Comparison of ENCODE assay signal across 20 cellular contexts in the genomic region with DNA sequence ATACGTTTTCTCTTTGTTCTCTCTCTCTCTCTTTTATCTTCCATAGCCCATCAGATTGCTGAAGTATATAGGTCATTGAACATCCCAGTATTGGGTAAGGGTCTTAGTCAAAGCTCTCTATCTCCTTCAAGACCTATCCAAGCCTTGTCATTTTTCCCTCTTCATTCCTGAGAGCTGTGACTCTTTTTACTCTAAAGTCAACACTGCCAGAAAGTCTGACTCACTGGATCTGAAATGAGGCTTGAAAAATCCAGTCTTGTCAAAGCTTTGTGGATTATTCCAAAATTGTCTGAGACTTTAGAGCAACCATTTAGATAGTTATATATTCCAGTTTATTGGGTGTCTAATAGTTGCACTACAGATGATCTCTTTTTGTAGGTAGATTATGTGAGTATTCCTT.
DNase-seq lines count a peak whose midpoint lies in the region; ATAC-seq and TF ChIP-seq lines count a peak whose summit lies in the region.
"Had no signal": no experiment of that assay in that cellular context is flagged by ENCODE, and none has a peak within 500 bp of the region (broad histone marks: within the 10 kb centered on the region; RNA-seq: fewer than 3 reads in every experiment).

No MANE protein-coding gene starts in this region.

- no peaks in the 10 kb centered on the region for H3K36me3 ChIP-seq in HEK293 (ENCODE audit: control insufficient read depth in 2 of 2, insufficient read depth in 1 of 2, low read length in 2 of 2)
- H3K36me3 ChIP-seq: cardiac muscle cell, WERI-Rb-1 had no signal

- no peak for TF ChIP-seq CTCF in HEK293 (tag by site-specific recombination; IDR thresholded peaks at IDR 0.05)

- CTCF ChIA-PET in HEK293 (lab: Yijun Ruan, JAX) = no interaction called here

- H3K4me1 ChIP-seq in HEK293 (ENCODE audit: control insufficient read depth, insufficient read depth, low read length) = no peaks in the 10 kb centered on the region

- POLR2A ChIA-PET in HEK293 (lab: Yijun Ruan, JAX) = no interaction called here

- DNase-seq in amniotic epithelial cell (ENCODE audit: low read depth) (peak; percentile 11), glomerular visceral epithelial cell (ENCODE audit: extremely low spot score) (peak; percentile 29), renal cortical epithelial cell (ENCODE audit: low read depth) (peak; percentile 53), head of caudate nucleus (no peak)
- DNase-seq in activated T-cell treated with anti-CD3 and anti-CD28 coated beads, Interleukin-2, amount 50 U/mL, for 48 hours = no peak
- DNase-seq: activated CD4-positive, alpha-beta memory T cell treated with anti-CD3 and anti-CD28 coated beads for 36 hours; activated naive CD4-positive, alpha-beta T cell treated with anti-CD3 and anti-CD28 coated beads, Interleukin-2, amount 50 U/mL, for 16 hours; activated T-cell treated with anti-CD3 and anti-CD28 coated beads, Interleukin-2, amount 50 U/mL, for 24 hours; effector memory CD4-positive, alpha-beta T cell; GF-D8; GM23248; mucosa of descending colon; NCI-H1105 treated with DMSO at 0.1 percent for 48 hours; stimulated activated CD4-positive, alpha-beta T cell treated with anti-CD3 and anti-CD28 coated beads, Interleukin-4, amount 100 ng/mL, for 1 hour; WERI-Rb-1 had no signal

- ATAC-seq in HG02852 (IDR thresholded peaks at IDR 0.05; ENCODE audit: unreplicated experiment) = no peak
- ATAC-seq in GM21390 (IDR thresholded peaks at IDR 0.05; ENCODE audit: unreplicated experiment) = no peak
- ATAC-seq: mucosa of descending colon had no signal

- H3K27ac ChIP-seq in HEK293 (ENCODE audit: extremely low read depth, low read depth, low read length) = no peak overlapping the region
- H3K27ac ChIP-seq: cardiac muscle cell, GM23248, PC-9, WERI-Rb-1 had no signal

- no peaks in the 10 kb centered on the region for H3K9me3 ChIP-seq in HEK293 (ENCODE audit: control insufficient read depth, insufficient read depth, low read depth, low read length)
- H3K9me3 ChIP-seq: mucosa of descending colon had no signal

- H3K4me3 ChIP-seq in HEK293 (ENCODE audit: low read depth, low read length) = no peak overlapping the region
- H3K4me3 ChIP-seq: cardiac muscle cell, GM23248, mucosa of descending colon, PC-9 had no signal

- intact Hi-C loops in head of caudate nucleus (cut with DNase I) = no loop called here

TF ChIP-seq in HEK293, 187 proteins besides CTCF, POLR2A, EP300 and RAD21:
- TF ChIP-seq, protein P1, sequence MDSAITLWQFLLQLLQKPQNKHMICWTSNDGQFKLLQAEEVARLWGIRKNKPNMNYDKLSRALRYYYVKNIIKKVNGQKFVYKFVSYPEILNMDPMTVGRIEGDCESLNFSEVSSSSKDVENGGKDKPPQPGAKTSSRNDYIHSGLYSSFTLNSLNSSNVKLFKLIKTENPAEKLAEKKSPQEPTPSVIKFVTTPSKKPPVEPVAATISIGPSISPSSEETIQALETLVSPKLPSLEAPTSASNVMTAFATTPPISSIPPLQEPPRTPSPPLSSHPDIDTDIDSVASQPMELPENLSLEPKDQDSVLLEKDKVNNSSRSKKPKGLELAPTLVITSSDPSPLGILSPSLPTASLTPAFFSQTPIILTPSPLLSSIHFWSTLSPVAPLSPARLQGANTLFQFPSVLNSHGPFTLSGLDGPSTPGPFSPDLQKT (IDR thresholded peaks at IDR 0.05; ENCODE audit: borderline replicate concordance, low read depth, low read length) = peak; percentile 32; the same call in 1 of the 2 replicates
- TF ChIP-seq ZNF610 (tag by site-specific recombination; IDR thresholded peaks at IDR 0.05; ENCODE audit: borderline replicate concordance) (no peak), MEIS1 (CRISPR knock-in tag; IDR thresholded peaks at IDR 0.05; ENCODE audit: borderline replicate concordance) (no peak)

Comparison
In these comparisons a context has a peak if more than half of its experiments do, and no peak if none do; other contexts are left out.
1. DNase-seq: peak in amniotic epithelial cell (single experiment), glomerular visceral epithelial cell (single experiment) and renal cortical epithelial cell (single experiment); none in activated T-cell treated with anti-CD3 and anti-CD28 coated beads, Interleukin-2, amount 50 U/mL, for 48 hours (0 of 2) and head of caudate nucleus (0 of 42).